In the genomic region with DNA sequence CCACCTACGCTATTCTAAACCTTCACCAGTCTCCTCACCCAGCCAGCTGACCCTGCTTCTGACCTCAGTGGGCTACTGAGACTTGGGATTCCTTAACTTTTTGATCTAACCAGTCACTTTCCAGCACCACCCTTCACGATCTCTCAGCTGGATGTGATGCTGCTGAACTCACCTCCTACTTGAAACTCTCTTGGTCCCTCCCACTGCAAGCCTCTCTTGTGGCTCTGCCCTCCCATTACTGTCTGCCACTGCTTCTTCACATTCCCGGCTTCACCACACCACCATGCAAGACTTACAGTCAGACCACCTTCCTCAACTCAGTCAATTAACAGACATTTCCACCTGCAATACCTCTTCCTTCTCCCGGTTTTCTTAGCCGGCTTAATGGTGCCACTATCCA, we compare ENCODE assay signal across 14 cellular contexts.
"Had no signal": no experiment of that assay in that cellular context is flagged by ENCODE, and none has a peak within 500 bp of the region (broad histone marks: within the 10 kb centered on the region; RNA-seq: fewer than 3 reads in every experiment).

No MANE protein-coding gene starts in this region.

- H3K4me3 Mint-ChIP-seq: T-helper 2 cell treated with Interferon-gamma antibody and Interleukin-4, amounts not matched to agents 5 μg/mL and 100 μg/mL, for 36 hours had no signal

- H3K27ac Mint-ChIP-seq: T-helper 2 cell treated with Interferon-gamma antibody and Interleukin-4, amounts not matched to agents 5 μg/mL and 100 μg/mL, for 36 hours had no signal

- DNase-seq: activated gamma-delta T cell; effector CD4-positive, alpha-beta T cell; foreskin melanocyte; heart left ventricle; islet precursor cell; left ventricle myocardium inferior; mesenchymal stem cell; pancreas; stimulated activated CD4-positive, alpha-beta T cell treated with anti-CD3 and anti-CD28 coated beads, Interleukin-4, amount 100 ng/mL, for 1 hour; stimulated activated CD8-positive, alpha-beta memory T cell treated with anti-CD3 and anti-CD28 coated beads, Interleukin-4, amount 100 ng/mL, for 48 hours; SW 1271; thyroid gland had no signal

- H3K4me3 ChIP-seq: heart left ventricle, left ventricle myocardium inferior, pancreas, thyroid gland, vagina had no signal

- ATAC-seq: heart left ventricle had no signal

- H3K27ac ChIP-seq: heart left ventricle, left ventricle myocardium inferior, pancreas, thyroid gland, vagina had no signal

- H3K9me3 Mint-ChIP-seq: T-helper 2 cell treated with Interferon-gamma antibody and Interleukin-4, amounts not matched to agents 5 μg/mL and 100 μg/mL, for 36 hours had no signal

- H3K36me3 ChIP-seq: left ventricle myocardium inferior, pancreas, thyroid gland, vagina had no signal

- H3K9me3 ChIP-seq: heart left ventricle, left ventricle myocardium inferior, pancreas, thyroid gland, vagina had no signal

- H3K27me3 ChIP-seq: heart left ventricle, pancreas, thyroid gland, vagina had no signal
